In the genomic region with DNA sequence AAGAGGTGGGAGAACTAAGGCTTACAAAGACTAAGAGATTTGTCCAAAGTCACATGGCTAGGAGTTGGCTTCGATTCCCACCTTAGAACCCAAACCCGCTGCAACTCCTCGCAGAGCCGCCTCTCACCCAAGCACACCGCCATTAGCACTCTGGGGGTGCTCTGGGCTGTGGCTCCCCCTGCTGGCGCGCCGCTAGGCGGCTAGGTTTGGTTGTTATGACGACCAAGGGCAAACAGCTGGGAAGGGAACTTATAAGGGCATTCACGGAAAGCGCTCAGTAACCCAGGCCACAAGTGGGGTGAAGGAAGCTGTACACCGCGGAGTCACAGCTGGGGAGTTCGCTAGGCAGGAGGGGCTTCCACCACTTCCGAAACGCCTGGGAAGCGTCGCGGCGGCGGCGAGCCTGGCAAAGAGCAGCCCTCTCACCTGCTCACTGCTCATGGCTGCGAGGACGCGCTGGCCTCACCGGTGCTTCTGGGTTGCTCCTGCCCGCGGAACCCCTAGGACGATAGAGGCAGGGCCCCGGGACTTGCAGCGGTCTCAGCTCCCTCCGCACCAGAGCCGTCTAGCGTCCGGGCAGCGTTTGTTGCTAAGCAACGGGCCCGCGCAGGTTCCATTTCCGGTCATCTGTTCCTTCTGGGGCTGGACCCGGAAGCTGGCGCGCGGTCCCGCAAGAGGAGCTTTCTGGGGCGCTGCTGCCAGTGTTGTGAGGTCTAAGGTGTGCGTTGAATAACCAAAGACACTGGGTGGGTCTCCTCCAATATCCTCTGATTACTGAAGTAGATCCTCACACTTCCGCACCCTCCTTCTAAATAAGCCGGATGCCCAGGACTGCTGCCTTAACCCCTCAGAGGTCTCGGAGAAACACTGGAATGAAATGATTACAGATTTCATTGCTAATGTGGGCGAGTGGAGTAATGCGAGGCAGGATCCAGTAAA, we compare ENCODE assay signal across 1 cellular context.
TF ChIP-seq lines count a peak whose summit lies in the region.

A gene (minus strand): TSS at position 567 of the 939 bp plus-strand sequence. CDS start 126 bp downstream, at position 441.

TF ChIP-seq in GM12878, 131 proteins besides CTCF, POLR2A, EP300 and RAD21 (continued from another document and continues in another):
- TF ChIP-seq, protein P1, sequence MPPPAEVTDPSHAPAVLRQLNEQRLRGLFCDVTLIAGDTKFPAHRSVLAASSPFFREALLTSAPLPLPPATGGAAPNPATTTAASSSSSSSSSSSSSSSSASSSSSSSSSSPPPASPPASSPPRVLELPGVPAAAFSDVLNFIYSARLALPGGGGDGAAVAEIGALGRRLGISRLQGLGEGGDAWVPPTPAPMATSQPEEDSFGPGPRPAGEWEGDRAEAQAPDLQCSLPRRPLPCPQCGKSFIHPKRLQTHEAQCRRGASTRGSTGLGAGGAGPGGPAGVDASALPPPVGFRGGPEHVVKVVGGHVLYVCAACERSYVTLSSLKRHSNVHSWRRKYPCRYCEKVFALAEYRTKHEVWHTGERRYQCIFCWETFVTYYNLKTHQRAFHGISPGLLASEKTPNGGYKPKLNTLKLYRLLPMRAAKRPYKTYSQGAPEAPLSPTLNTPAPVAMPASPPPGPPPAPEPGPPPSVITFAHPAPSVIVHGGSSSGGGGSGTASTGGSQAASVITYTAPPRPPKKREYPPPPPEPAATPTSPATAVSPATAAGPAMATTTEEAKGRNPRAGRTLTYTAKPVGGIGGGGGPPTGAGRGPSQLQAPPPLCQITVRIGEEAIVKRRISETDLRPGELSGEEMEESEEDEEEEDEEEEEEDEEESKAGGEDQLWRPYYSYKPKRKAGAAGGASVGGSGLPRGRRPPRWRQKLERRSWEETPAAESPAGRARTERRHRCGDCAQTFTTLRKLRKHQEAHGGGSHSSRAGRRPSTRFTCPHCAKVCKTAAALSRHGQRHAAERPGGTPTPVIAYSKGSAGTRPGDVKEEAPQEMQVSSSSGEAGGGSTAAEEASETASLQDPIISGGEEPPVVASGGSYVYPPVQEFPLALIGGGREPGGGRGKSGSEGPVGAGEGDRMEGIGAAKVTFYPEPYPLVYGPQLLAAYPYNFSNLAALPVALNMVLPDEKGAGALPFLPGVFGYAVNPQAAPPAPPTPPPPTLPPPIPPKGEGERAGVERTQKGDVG (CRISPR knock-in tag; IDR thresholded peaks at IDR 0.05) = no peak
- no peak for TF ChIP-seq MTA3 (IDR thresholded peaks at IDR 0.05; ENCODE audit: borderline replicate concordance, low read length)
- no peak for TF ChIP-seq HDAC2 (IDR thresholded peaks at IDR 0.05)
- no peak for TF ChIP-seq KDM1A (IDR thresholded peaks at IDR 0.05; ENCODE audit: borderline replicate concordance)
- no peak for TF ChIP-seq FOS (IDR thresholded peaks at IDR 0.05; ENCODE audit: borderline replicate concordance, extremely low read depth, insufficient read length)
- TF ChIP-seq CBX5 (IDR thresholded peaks at IDR 0.05; ENCODE audit: low read depth) = no peak
- no peak for TF ChIP-seq POLR2AphosphoS5 (IDR thresholded peaks at IDR 0.05; ENCODE audit: low read length)
- no peak for TF ChIP-seq RCOR1 (conservative IDR thresholded peaks at IDR 0.05; ENCODE audit: low read depth, low read length)
- TF ChIP-seq, protein P2, sequence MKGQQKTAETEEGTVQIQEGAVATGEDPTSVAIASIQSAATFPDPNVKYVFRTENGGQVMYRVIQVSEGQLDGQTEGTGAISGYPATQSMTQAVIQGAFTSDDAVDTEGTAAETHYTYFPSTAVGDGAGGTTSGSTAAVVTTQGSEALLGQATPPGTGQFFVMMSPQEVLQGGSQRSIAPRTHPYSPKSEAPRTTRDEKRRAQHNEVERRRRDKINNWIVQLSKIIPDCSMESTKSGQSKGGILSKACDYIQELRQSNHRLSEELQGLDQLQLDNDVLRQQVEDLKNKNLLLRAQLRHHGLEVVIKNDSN (IDR thresholded peaks at IDR 0.05; ENCODE audit: borderline replicate concordance, extremely low read length, insufficient read depth, low read depth, low read length) = no peak
- TF ChIP-seq PAX8 (IDR thresholded peaks at IDR 0.05) = no peak
- TF ChIP-seq ATF7 (IDR thresholded peaks at IDR 0.05; ENCODE audit: low read depth) = no peak
- TF ChIP-seq TCF7 (IDR thresholded peaks at IDR 0.05; ENCODE audit: borderline replicate concordance) = no peak
- no peak for TF ChIP-seq SREBF1 (IDR thresholded peaks at IDR 0.05; ENCODE audit: low read length)
- TF ChIP-seq, protein P3, sequence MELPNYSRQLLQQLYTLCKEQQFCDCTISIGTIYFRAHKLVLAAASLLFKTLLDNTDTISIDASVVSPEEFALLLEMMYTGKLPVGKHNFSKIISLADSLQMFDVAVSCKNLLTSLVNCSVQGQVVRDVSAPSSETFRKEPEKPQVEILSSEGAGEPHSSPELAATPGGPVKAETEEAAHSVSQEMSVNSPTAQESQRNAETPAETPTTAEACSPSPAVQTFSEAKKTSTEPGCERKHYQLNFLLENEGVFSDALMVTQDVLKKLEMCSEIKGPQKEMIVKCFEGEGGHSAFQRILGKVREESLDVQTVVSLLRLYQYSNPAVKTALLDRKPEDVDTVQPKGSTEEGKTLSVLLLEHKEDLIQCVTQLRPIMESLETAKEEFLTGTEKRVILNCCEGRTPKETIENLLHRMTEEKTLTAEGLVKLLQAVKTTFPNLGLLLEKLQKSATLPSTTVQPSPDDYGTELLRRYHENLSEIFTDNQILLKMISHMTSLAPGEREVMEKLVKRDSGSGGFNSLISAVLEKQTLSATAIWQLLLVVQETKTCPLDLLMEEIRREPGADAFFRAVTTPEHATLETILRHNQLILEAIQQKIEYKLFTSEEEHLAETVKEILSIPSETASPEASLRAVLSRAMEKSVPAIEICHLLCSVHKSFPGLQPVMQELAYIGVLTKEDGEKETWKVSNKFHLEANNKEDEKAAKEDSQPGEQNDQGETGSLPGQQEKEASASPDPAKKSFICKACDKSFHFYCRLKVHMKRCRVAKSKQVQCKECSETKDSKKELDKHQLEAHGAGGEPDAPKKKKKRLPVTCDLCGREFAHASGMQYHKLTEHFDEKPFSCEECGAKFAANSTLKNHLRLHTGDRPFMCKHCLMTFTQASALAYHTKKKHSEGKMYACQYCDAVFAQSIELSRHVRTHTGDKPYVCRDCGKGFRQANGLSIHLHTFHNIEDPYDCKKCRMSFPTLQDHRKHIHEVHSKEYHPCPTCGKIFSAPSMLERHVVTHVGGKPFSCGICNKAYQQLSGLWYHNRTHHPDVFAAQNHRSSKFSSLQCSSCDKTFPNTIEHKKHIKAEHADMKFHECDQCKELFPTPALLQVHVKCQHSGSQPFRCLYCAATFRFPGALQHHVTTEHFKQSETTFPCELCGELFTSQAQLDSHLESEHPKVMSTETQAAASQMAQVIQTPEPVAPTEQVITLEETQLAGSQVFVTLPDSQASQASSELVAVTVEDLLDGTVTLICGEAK (IDR thresholded peaks at IDR 0.05; ENCODE audit: borderline replicate concordance) = peak; percentile 84; the same call in 1 of the 2 replicates
- 0 out of 2 replicates have a peak, but pooled peaks have one; percentile 39 for TF ChIP-seq STAT3 (IDR thresholded peaks at IDR 0.05; ENCODE audit: low read depth, low read length)
- TF ChIP-seq, protein P4, sequence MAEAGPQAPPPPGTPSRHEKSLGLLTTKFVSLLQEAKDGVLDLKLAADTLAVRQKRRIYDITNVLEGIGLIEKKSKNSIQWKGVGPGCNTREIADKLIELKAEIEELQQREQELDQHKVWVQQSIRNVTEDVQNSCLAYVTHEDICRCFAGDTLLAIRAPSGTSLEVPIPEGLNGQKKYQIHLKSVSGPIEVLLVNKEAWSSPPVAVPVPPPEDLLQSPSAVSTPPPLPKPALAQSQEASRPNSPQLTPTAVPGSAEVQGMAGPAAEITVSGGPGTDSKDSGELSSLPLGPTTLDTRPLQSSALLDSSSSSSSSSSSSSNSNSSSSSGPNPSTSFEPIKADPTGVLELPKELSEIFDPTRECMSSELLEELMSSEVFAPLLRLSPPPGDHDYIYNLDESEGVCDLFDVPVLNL (IDR thresholded peaks at IDR 0.05; ENCODE audit: low read depth, low read length) = no peak
- TF ChIP-seq MYB (IDR thresholded peaks at IDR 0.05; ENCODE audit: borderline replicate concordance, low read depth, low read length) = no peak
- no peak for TF ChIP-seq MTA2 (IDR thresholded peaks at IDR 0.05; ENCODE audit: low read depth)
- peak; percentile 37; the same call in 1 of the 2 replicates for TF ChIP-seq ESRRA (IDR thresholded peaks at IDR 0.05; ENCODE audit: low read length)
- TF ChIP-seq NRF1 (conservative IDR thresholded peaks at IDR 0.05; ENCODE audit: low read depth, low read length) = no peak
- TF ChIP-seq EZH2 (IDR thresholded peaks at IDR 0.05; ENCODE audit: borderline replicate concordance, control insufficient read depth, low read depth, low read length) = no peak
- TF ChIP-seq, protein P5, sequence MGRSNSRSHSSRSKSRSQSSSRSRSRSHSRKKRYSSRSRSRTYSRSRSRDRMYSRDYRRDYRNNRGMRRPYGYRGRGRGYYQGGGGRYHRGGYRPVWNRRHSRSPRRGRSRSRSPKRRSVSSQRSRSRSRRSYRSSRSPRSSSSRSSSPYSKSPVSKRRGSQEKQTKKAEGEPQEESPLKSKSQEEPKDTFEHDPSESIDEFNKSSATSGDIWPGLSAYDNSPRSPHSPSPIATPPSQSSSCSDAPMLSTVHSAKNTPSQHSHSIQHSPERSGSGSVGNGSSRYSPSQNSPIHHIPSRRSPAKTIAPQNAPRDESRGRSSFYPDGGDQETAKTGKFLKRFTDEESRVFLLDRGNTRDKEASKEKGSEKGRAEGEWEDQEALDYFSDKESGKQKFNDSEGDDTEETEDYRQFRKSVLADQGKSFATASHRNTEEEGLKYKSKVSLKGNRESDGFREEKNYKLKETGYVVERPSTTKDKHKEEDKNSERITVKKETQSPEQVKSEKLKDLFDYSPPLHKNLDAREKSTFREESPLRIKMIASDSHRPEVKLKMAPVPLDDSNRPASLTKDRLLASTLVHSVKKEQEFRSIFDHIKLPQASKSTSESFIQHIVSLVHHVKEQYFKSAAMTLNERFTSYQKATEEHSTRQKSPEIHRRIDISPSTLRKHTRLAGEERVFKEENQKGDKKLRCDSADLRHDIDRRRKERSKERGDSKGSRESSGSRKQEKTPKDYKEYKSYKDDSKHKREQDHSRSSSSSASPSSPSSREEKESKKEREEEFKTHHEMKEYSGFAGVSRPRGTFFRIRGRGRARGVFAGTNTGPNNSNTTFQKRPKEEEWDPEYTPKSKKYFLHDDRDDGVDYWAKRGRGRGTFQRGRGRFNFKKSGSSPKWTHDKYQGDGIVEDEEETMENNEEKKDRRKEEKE (IDR thresholded peaks at IDR 0.05) = no peak
- no peak for TF ChIP-seq NR2C2 (IDR thresholded peaks at IDR 0.05; ENCODE audit: borderline replicate concordance, control insufficient read depth, insufficient read length, low read depth)
- TF ChIP-seq CEBPB (IDR thresholded peaks at IDR 0.05; ENCODE audit: borderline replicate concordance in 1 of 2, low read depth in 2 of 2, low read length in 2 of 2) = no peak
- TF ChIP-seq SPI1 (IDR thresholded peaks at IDR 0.05; ENCODE audit: borderline replicate concordance, insufficient read depth, low read depth, low read length) = no peak; the same call in 1 of the 2 replicates
- peak in 1 of 2 experiments; percentile 31; a peak in 2 of 4 replicates for TF ChIP-seq ETV6 (conservative IDR thresholded peaks at IDR 0.05 in 1 of 2, IDR thresholded peaks at IDR 0.05 in 1 of 2; ENCODE audit: borderline replicate concordance in 1 of 2, low read depth in 1 of 2)
- no peak for TF ChIP-seq RFX5 (IDR thresholded peaks at IDR 0.05; ENCODE audit: low read depth, low read length)
- peak; percentile 5 for TF ChIP-seq SIX5 (IDR thresholded peaks at IDR 0.05; ENCODE audit: low read depth, low read length, severe bottlenecking)
- TF ChIP-seq BMI1 (IDR thresholded peaks at IDR 0.05; ENCODE audit: borderline replicate concordance) = peak; percentile 98
- peak; percentile 8; the same call in 1 of the 2 replicates for TF ChIP-seq PAX5 (IDR thresholded peaks at IDR 0.05; ENCODE audit: borderline replicate concordance, low read depth, low read length)
- TF ChIP-seq HDGF (IDR thresholded peaks at IDR 0.05) = peak; percentile 76; the same call in 1 of the 2 replicates
- no peak for TF ChIP-seq TCF12 (IDR thresholded peaks at IDR 0.05; ENCODE audit: low read depth, low read length)
- TF ChIP-seq, protein P6, sequence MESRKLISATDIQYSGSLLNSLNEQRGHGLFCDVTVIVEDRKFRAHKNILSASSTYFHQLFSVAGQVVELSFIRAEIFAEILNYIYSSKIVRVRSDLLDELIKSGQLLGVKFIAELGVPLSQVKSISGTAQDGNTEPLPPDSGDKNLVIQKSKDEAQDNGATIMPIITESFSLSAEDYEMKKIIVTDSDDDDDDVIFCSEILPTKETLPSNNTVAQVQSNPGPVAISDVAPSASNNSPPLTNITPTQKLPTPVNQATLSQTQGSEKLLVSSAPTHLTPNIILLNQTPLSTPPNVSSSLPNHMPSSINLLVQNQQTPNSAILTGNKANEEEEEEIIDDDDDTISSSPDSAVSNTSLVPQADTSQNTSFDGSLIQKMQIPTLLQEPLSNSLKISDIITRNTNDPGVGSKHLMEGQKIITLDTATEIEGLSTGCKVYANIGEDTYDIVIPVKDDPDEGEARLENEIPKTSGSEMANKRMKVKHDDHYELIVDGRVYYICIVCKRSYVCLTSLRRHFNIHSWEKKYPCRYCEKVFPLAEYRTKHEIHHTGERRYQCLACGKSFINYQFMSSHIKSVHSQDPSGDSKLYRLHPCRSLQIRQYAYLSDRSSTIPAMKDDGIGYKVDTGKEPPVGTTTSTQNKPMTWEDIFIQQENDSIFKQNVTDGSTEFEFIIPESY (IDR thresholded peaks at IDR 0.05) = no peak
- TF ChIP-seq SUZ12 (IDR thresholded peaks at IDR 0.05; ENCODE audit: unreplicated experiment) = no peak
- no peak for TF ChIP-seq NFXL1 (IDR thresholded peaks at IDR 0.05; ENCODE audit: borderline replicate concordance)
- TF ChIP-seq RELA (IDR thresholded peaks at IDR 0.05; ENCODE audit: borderline replicate concordance, partially characterized antibody) = peak; percentile 12
- no peak for TF ChIP-seq EGR1 (IDR thresholded peaks at IDR 0.05; ENCODE audit: borderline replicate concordance in 1 of 2, low read depth in 2 of 2, low read length in 2 of 2)
- no peak for TF ChIP-seq MYC (IDR thresholded peaks at IDR 0.05; ENCODE audit: insufficient read depth, insufficient read length, insufficient replicate concordance, low read length, severe bottlenecking)
- TF ChIP-seq, protein P7, sequence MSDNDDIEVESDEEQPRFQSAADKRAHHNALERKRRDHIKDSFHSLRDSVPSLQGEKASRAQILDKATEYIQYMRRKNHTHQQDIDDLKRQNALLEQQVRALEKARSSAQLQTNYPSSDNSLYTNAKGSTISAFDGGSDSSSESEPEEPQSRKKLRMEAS (IDR thresholded peaks at IDR 0.05; ENCODE audit: low read depth, low read length) = no peak; the same call in 1 of the 2 replicates
- TF ChIP-seq, protein P8, sequence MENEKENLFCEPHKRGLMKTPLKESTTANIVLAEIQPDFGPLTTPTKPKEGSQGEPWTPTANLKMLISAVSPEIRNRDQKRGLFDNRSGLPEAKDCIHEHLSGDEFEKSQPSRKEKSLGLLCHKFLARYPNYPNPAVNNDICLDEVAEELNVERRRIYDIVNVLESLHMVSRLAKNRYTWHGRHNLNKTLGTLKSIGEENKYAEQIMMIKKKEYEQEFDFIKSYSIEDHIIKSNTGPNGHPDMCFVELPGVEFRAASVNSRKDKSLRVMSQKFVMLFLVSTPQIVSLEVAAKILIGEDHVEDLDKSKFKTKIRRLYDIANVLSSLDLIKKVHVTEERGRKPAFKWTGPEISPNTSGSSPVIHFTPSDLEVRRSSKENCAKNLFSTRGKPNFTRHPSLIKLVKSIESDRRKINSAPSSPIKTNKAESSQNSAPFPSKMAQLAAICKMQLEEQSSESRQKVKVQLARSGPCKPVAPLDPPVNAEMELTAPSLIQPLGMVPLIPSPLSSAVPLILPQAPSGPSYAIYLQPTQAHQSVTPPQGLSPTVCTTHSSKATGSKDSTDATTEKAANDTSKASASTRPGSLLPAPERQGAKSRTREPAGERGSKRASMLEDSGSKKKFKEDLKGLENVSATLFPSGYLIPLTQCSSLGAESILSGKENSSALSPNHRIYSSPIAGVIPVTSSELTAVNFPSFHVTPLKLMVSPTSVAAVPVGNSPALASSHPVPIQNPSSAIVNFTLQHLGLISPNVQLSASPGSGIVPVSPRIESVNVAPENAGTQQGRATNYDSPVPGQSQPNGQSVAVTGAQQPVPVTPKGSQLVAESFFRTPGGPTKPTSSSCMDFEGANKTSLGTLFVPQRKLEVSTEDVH (IDR thresholded peaks at IDR 0.05; ENCODE audit: low read depth, partially characterized antibody) = no peak
